Comparison of ENCODE assay signal across 8 cellular contexts in the genomic region with DNA sequence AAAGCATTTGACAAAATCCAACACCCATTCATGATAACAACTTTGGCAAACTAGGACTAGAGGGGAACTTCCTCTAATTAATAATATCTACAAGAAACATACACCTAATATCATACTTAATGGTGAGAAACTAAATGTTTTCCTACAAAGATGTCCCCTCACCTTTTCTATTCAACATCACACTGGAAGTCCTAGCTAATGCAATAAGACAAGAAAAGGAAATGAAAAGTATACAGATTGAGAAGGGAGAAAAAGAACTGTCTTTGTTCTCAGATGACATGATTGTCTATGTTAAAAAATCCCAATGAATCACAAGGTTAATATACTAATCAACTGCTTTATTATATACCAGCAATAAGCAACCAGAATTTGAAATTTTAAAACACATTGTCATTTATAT. TPM values are rescaled to one million over a fixed set of nuclear protein-coding genes. Genes with fewer than 3 reads are reported as not detected.
"Had no signal": no experiment of that assay in that cellular context is flagged by ENCODE, and none has a peak within 500 bp of the region (broad histone marks: within the 10 kb centered on the region; RNA-seq: fewer than 3 reads in every experiment).

No MANE protein-coding gene starts in this region.

- H3K27ac ChIP-seq: HL-60, KMS-11 had no signal

- DNase-seq: IMR-90, KBM-7, KG1 had no signal

- H3K9ac ChIP-seq: KMS-11 had no signal

- H3K4me2 ChIP-seq: KMS-11 had no signal

- FAIRE-seq: HepG2, HTR-8/SVneo had no signal

- ATAC-seq: HepG2 had no signal

RNA-seq across cellular contexts. Expression of gene C11orf65, which starts 52.4 kb away (rescaled TPM):
- total RNA-seq: HT1080 had no signal
